21 cellular contexts compared by ENCODE assay signal in the genomic region with DNA sequence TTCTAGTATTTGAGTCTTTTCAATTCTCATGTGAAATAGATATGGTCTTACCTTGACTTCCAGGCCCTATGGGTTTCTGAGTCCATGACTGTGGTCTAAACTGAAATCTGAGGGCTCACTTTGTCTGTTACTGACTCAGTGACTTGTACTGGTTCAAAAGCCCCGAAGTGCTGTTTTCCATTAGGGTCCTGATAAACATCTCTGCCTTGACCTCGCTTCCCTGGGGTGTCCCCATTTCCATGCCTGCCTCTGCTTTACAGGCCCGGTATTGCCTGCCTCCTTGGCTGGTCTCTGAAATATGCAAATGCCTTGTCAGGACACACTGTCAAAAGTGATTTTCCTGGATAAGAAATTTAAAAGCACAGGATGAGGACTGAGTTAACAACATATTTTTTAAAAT.
DNase-seq lines count a peak whose midpoint lies in the region; ATAC-seq and TF ChIP-seq lines count a peak whose summit lies in the region.
"Had no signal": no experiment of that assay in that cellular context is flagged by ENCODE, and none has a peak within 500 bp of the region (broad histone marks: within the 10 kb centered on the region; RNA-seq: fewer than 3 reads in every experiment).

No MANE protein-coding gene starts in this region.

- H3K36me3 ChIP-seq in BE2C: no peaks in the 10 kb centered on the region
- no peaks in the 10 kb centered on the region for H3K36me3 ChIP-seq in CD8-positive, alpha-beta T cell (ENCODE audit: insufficient read depth, low read length)
- H3K36me3 ChIP-seq in trophoblast cell (ENCODE audit: control insufficient read depth in 1 of 2, insufficient read depth in 2 of 2, low read length in 2 of 2): no peaks in the 10 kb centered on the region

- no peaks in the 10 kb centered on the region for H3K9me3 Mint-ChIP-seq in CD8-positive, alpha-beta T cell
- H3K9me3 Mint-ChIP-seq: H9 had no signal

- no peaks in the 10 kb centered on the region for H3K79me2 ChIP-seq in trophoblast cell (ENCODE audit: control insufficient read depth, insufficient read depth, low read length, poor library complexity)

- no peak overlapping the region for H3K23ac ChIP-seq in trophoblast cell (ENCODE audit: low read length)

- POLR2A ChIA-PET in CD8-positive, alpha-beta T cell (lab: Charles Lee): no interaction called here

- H2AFZ ChIP-seq in trophoblast cell (ENCODE audit: insufficient read depth, low read length, poor library complexity): no peak overlapping the region
- H2AFZ ChIP-seq: GM23338 had no signal

- H3K4me3 ChIP-seq in BE2C (ENCODE audit: low read depth, low read length): no peak overlapping the region
- no peak overlapping the region for H3K4me3 ChIP-seq in CD8-positive, alpha-beta T cell (ENCODE audit: low read depth, low read length)
- no peak overlapping the region for H3K4me3 ChIP-seq in trophoblast cell (ENCODE audit: low read depth, low read length)
- H3K4me3 ChIP-seq: A549, GM12878, GM23338 had no signal

- no peak overlapping the region for H2AK5ac ChIP-seq in trophoblast cell (ENCODE audit: low read length)

- H3K4me3 Mint-ChIP-seq in CD8-positive, alpha-beta T cell: no peak overlapping the region
- H3K4me3 Mint-ChIP-seq: GM23338, H9 had no signal

- intact Hi-C loops in CD8-positive, alpha-beta T cell (cut with DNase I, micrococcal nuclease): no loop called here

- no peak overlapping the region for H4K8ac ChIP-seq in trophoblast cell (ENCODE audit: low read depth, low read length)

- DNase-seq in BE2C (peak; percentile 11), islet precursor cell (peak; percentile 88), trophoblast cell (no peak), amniotic stem cell (lab: John Stamatoyannopoulos, UW) (no peak), NCI-H524 treated with DMSO at 0.1 percent for 48 hours (lab: John Stamatoyannopoulos, UW) (no peak)
- DNase-seq in CD8-positive, alpha-beta T cell: no peak
- DNase-seq in activated CD4-positive, CD25-positive, alpha-beta regulatory T cell (lab: John Stamatoyannopoulos, UW): no peak
- DNase-seq: 8988T, ACHN, AML-193, C1 segment of cervical spinal cord, Calu3, COR-L47, DMS153, DND-41, GDM1, H9 had no signal

- no peaks in the 10 kb centered on the region for H3K27me3 Mint-ChIP-seq in CD8-positive, alpha-beta T cell (ENCODE audit: low read depth)

- H3K36me3 Mint-ChIP-seq in CD8-positive, alpha-beta T cell: no peaks in the 10 kb centered on the region

- peak overlapping the region; percentile 39 for H4K91ac ChIP-seq in trophoblast cell (ENCODE audit: low read depth, low read length)

- WGBS in trophoblast cell (ENCODE audit: extremely low coverage, insufficient coverage, insufficient read length): no CpG with 5 or more reads among the region's 3 CpGs

- no peak overlapping the region for H3K27ac ChIP-seq in CD8-positive, alpha-beta T cell (ENCODE audit: low read depth, low read length)
- peak overlapping the region; percentile 98 for H3K27ac ChIP-seq in trophoblast cell (ENCODE audit: low read depth, low read length)
- H3K27ac ChIP-seq: A549 had no signal

- H3K4me2 ChIP-seq in trophoblast cell (ENCODE audit: low read length): peak overlapping the region; percentile 55
- H3K4me2 ChIP-seq: A549, GM23338 had no signal

- H3K14ac ChIP-seq in trophoblast cell (ENCODE audit: low read length): no peak overlapping the region

- CTCF ChIA-PET in CD8-positive, alpha-beta T cell (lab: Charles Lee): no interaction called here

- no peak overlapping the region for H3K4ac ChIP-seq in trophoblast cell (ENCODE audit: low read depth, low read length)

- no peak for ATAC-seq in CD8-positive, alpha-beta T cell
- ATAC-seq: A549, GM12878, GM23338, HCT116 had no signal

- H3K79me1 ChIP-seq in trophoblast cell (ENCODE audit: low read length): peaks cover 15% of the 10 kb centered on the region

- H2BK120ac ChIP-seq in trophoblast cell (ENCODE audit: insufficient read depth, low read length, poor library complexity): peak overlapping the region; percentile 33

- TF ChIP-seq CTCF in BE2C (IDR thresholded peaks at IDR 0.05; ENCODE audit: low read depth, low read length): no peak
- no peak for TF ChIP-seq CTCF in CD8-positive, alpha-beta T cell (IDR thresholded peaks at IDR 0.05)

- H3K9me3 ChIP-seq in BE2C (no peaks in the 10 kb centered on the region), trophoblast cell (ENCODE audit: insufficient read depth, low read depth, low read length) (no peaks in the 10 kb centered on the region)
- H3K9me3 ChIP-seq in CD8-positive, alpha-beta T cell (ENCODE audit: low read length): no peaks in the 10 kb centered on the region
- H3K9me3 ChIP-seq: A549 had no signal

- no peak overlapping the region for H2BK12ac ChIP-seq in trophoblast cell (ENCODE audit: low read length)

- no peak overlapping the region for H4K12ac ChIP-seq in trophoblast cell (ENCODE audit: low read depth, low read length)

- H3K27me3 ChIP-seq in BE2C (no peaks in the 10 kb centered on the region), trophoblast cell (ENCODE audit: insufficient read depth, low read length) (no peaks in the 10 kb centered on the region)
- no peaks in the 10 kb centered on the region for H3K27me3 ChIP-seq in CD8-positive, alpha-beta T cell (ENCODE audit: insufficient read depth, low read length)

- H3K18ac ChIP-seq in trophoblast cell (ENCODE audit: low read length): no peak overlapping the region

- H3K27ac Mint-ChIP-seq in CD8-positive, alpha-beta T cell: peak overlapping the region; percentile 32
- H3K27ac Mint-ChIP-seq: GM23338, H9 had no signal

- H3K9ac ChIP-seq in trophoblast cell (ENCODE audit: low read length): no peak overlapping the region

- H2BK5ac ChIP-seq in trophoblast cell (ENCODE audit: low read depth, low read length, poor library complexity): peak overlapping the region; percentile 51

- H3K4me1 ChIP-seq in BE2C (no peaks in the 10 kb centered on the region), trophoblast cell (ENCODE audit: control insufficient read depth in 1 of 2, insufficient read depth in 2 of 2, low read length in 2 of 2) (peaks cover 9 to 11% of the 10 kb centered on the region in 2 experiments)
- no peaks in the 10 kb centered on the region for H3K4me1 ChIP-seq in CD8-positive, alpha-beta T cell (ENCODE audit: insufficient read depth, low read length)
- H3K4me1 ChIP-seq: A549 had no signal

- H3K4me1 Mint-ChIP-seq in CD8-positive, alpha-beta T cell (ENCODE audit: low read depth): no peaks in the 10 kb centered on the region
- H3K4me1 Mint-ChIP-seq: GM23338, H9 had no signal

Comparison
In these comparisons a context has a peak if more than half of its experiments do, and no peak if none do; other contexts are left out.
1. DNase-seq: peak in BE2C (single experiment) and islet precursor cell (single experiment); none in CD8-positive, alpha-beta T cell (0 of 7), trophoblast cell (0 of 2), amniotic stem cell (single experiment), NCI-H524 treated with DMSO at 0.1 percent for 48 hours (single experiment) and activated CD4-positive, CD25-positive, alpha-beta regulatory T cell (0 of 4).